10 cellular contexts compared by ENCODE assay signal in the genomic region with DNA sequence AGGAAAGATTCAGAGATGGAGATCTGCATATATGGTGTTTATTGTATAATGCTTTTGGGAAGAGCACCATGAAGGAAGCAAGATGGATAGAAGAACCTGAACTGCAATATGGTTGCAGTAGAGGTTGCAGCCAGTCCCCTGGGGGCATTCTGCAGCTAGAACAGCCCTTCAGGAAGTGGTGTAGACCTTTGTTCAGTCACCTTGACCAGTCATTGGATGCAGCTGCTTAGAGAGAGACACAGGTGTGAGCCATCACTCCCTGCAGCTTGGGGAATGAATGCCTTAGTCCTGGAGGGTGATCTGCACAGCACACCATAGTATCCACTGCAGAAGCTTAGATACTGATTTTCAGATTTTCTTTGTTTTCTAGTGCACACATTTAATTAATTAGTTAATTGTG. TPM values are rescaled to one million over a fixed set of nuclear protein-coding genes. Genes with fewer than 3 reads are reported as not detected.
DNase-seq lines count a peak whose midpoint lies in the region; ATAC-seq lines count a peak whose summit lies in the region.
"Had no signal": no experiment of that assay in that cellular context is flagged by ENCODE, and none has a peak within 500 bp of the region (broad histone marks: within the 10 kb centered on the region; RNA-seq: fewer than 3 reads in every experiment).

No MANE protein-coding gene starts in this region.

- no peak for DNase-seq in ureter (ENCODE audit: low spot score)
- DNase-seq in Right ventricle myocardium superior = no peak
- DNase-seq in activated naive CD4-positive, alpha-beta T cell treated with Interleukin-2 at 50 U/mL for 16 hours = no peak
- no peak for DNase-seq in iPS-NIHi7 (ENCODE audit: extremely low spot score)
- DNase-seq: anterior cingulate cortex, thyroid gland had no signal

- no peaks in the 10 kb centered on the region for H3K9me3 Mint-ChIP-seq in activated T-helper 17 cell treated with anti-CD3 and anti-CD28 coated beads, Interleukin-2, amount 50 U/mL, for 72 hours

- no peak overlapping the region for H3K27ac Mint-ChIP-seq in activated T-helper 17 cell treated with anti-CD3 and anti-CD28 coated beads, Interleukin-2, amount 50 U/mL, for 72 hours

- intact Hi-C loops in Right ventricle myocardium superior (cut with DNase I) = no loop called here

- peak overlapping the region; percentile 0 for H3K4me3 Mint-ChIP-seq in activated T-helper 17 cell treated with anti-CD3 and anti-CD28 coated beads, Interleukin-2, amount 50 U/mL, for 72 hours

- ATAC-seq in GM18498 (IDR thresholded peaks at IDR 0.05; ENCODE audit: unreplicated experiment) = peak; percentile 55
- peak; percentile 43 for ATAC-seq in GM19468 (IDR thresholded peaks at IDR 0.05; ENCODE audit: extremely low read depth, unreplicated experiment)
- ATAC-seq in HG03135 (IDR thresholded peaks at IDR 0.05; ENCODE audit: unreplicated experiment) = peak; percentile 72
- peak; percentile 10 for ATAC-seq in activated T-helper 17 cell treated with anti-CD3 and anti-CD28 coated beads, Interleukin-2, amount 50 U/mL, for 72 hours (replicated peaks)
- ATAC-seq in Right ventricle myocardium superior (ENCODE audit: poor library complexity) = no peak

- H3K4me1 Mint-ChIP-seq in activated T-helper 17 cell treated with anti-CD3 and anti-CD28 coated beads, Interleukin-2, amount 50 U/mL, for 72 hours = peaks cover 52% of the 10 kb centered on the region

- H3K36me3 Mint-ChIP-seq in activated T-helper 17 cell treated with anti-CD3 and anti-CD28 coated beads, Interleukin-2, amount 50 U/mL, for 72 hours (ENCODE audit: low read depth) = peaks cover 14% of the 10 kb centered on the region

- H3K27me3 Mint-ChIP-seq in activated T-helper 17 cell treated with anti-CD3 and anti-CD28 coated beads, Interleukin-2, amount 50 U/mL, for 72 hours = no peaks in the 10 kb centered on the region

RNA-seq across cellular contexts. Expression of a gene that starts 42.3 kb away (rescaled TPM):
- total RNA-seq in activated T-helper 17 cell treated with anti-CD3 and anti-CD28 coated beads, Interleukin-2, amount 50 U/mL, for 72 hours = 10 to 100 TPM; 64.3 to 76.9 TPM
- total RNA-seq in ureter (54.1 TPM), Right ventricle myocardium superior (185 TPM)
